Comparison of ENCODE assay signal across 1 cellular context in genomic region chr17:4939804-4940624, GRCh38.
TF ChIP-seq lines count a peak whose summit lies in the region.

RNF167 (plus strand) TSS chr17:4940268; CDS start chr17:4940910, 642 bp downstream.
SLC25A11 (minus strand) TSS chr17:4940046; CDS start chr17:4939910, 136 bp downstream.

TF ChIP-seq in GM12878, 131 proteins besides CTCF, POLR2A, EP300 and RAD21 (continued from another document and continues in another):
- TF ChIP-seq ZBTB40 (IDR thresholded peaks at IDR 0.05; ENCODE audit: borderline replicate concordance) (peak; percentile 90), NFYA (IDR thresholded peaks at IDR 0.05; ENCODE audit: borderline replicate concordance, low read depth, low read length) (no peak), ZBTB11 (CRISPR knock-in tag; IDR thresholded peaks at IDR 0.05) (no peak), HDAC6 (IDR thresholded peaks at IDR 0.05; ENCODE audit: unreplicated experiment) (no peak), MTA3 (IDR thresholded peaks at IDR 0.05; ENCODE audit: borderline replicate concordance, low read length) (no peak), ZNF24 (IDR thresholded peaks at IDR 0.05) (peak; percentile 17; the same call in 1 of the 2 replicates), NBN (IDR thresholded peaks at IDR 0.05) (peak; percentile 66), ASH2L (IDR thresholded peaks at IDR 0.05; ENCODE audit: borderline replicate concordance, low read depth) (no peak), SIN3A (IDR thresholded peaks at IDR 0.05; ENCODE audit: low read depth, low read length) (no peak; the same call in 1 of the 2 replicates), SREBF1 (IDR thresholded peaks at IDR 0.05; ENCODE audit: low read length) (0 out of 2 replicates have a peak, but pooled peaks have one; percentile 19), IRF4 (IDR thresholded peaks at IDR 0.05; ENCODE audit: low read depth, low read length) (no peak), RB1 (IDR thresholded peaks at IDR 0.05; ENCODE audit: borderline replicate concordance) (peak; percentile 88), KAT2A (conservative IDR thresholded peaks at IDR 0.05; ENCODE audit: control insufficient read depth, low read depth, low read length) (no peak), RELA (IDR thresholded peaks at IDR 0.05; ENCODE audit: borderline replicate concordance, partially characterized antibody) (peak; percentile 39), STAT3 (IDR thresholded peaks at IDR 0.05; ENCODE audit: low read depth, low read length) (no peak), ESRRA (IDR thresholded peaks at IDR 0.05; ENCODE audit: low read length) (peak; percentile 88), BCL3 (IDR thresholded peaks at IDR 0.05; ENCODE audit: borderline replicate concordance, insufficient read depth, low read depth, low read length, poor library complexity, severe bottlenecking) (no peak), EZH2 (IDR thresholded peaks at IDR 0.05; ENCODE audit: borderline replicate concordance, control insufficient read depth, low read depth, low read length) (no peak), SPI1 (IDR thresholded peaks at IDR 0.05; ENCODE audit: borderline replicate concordance, insufficient read depth, low read depth, low read length) (no peak), BACH1 (IDR thresholded peaks at IDR 0.05; ENCODE audit: borderline replicate concordance) (peak; percentile 83; the same call in 1 of the 2 replicates), E2F4 (IDR thresholded peaks at IDR 0.05; ENCODE audit: low read depth, low read length) (peak; percentile 38; the same call in 1 of the 2 replicates), CREM (IDR thresholded peaks at IDR 0.05; ENCODE audit: low read depth) (no peak), ZNF384 (IDR thresholded peaks at IDR 0.05; ENCODE audit: borderline replicate concordance, low read depth, low read length) (no peak), BCL11A (IDR thresholded peaks at IDR 0.05; ENCODE audit: low read depth, low read length) (no peak), ZZZ3 (IDR thresholded peaks at IDR 0.05; ENCODE audit: control insufficient read depth, insufficient read length, low read depth) (no peak), HCFC1 (IDR thresholded peaks at IDR 0.05; ENCODE audit: low read length) (no peak), MYB (IDR thresholded peaks at IDR 0.05; ENCODE audit: borderline replicate concordance, low read depth, low read length) (no peak), TAF1 (IDR thresholded peaks at IDR 0.05; ENCODE audit: borderline replicate concordance, low read depth, low read length) (peak; percentile 85), POLR2AphosphoS2 (IDR thresholded peaks at IDR 0.05; ENCODE audit: low read depth, low read length) (peak; percentile 71; the same call in 1 of the 2 replicates), ZNF687 (IDR thresholded peaks at IDR 0.05) (peak; percentile 74), BCLAF1 (IDR thresholded peaks at IDR 0.05) (no peak), RCOR1 (conservative IDR thresholded peaks at IDR 0.05; ENCODE audit: low read depth, low read length) (peak; percentile 100), SUZ12 (IDR thresholded peaks at IDR 0.05; ENCODE audit: unreplicated experiment) (no peak), YY1 (IDR thresholded peaks at IDR 0.05; ENCODE audit: low read depth, low read length) (peak; percentile 94), MYC (IDR thresholded peaks at IDR 0.05; ENCODE audit: insufficient read depth, insufficient read length, insufficient replicate concordance, low read length, severe bottlenecking) (no peak), ZBTB33 (IDR thresholded peaks at IDR 0.05) (peak; percentile 9; the same call in 1 of the 2 replicates)
